ENCODE assay signal across 15 cellular contexts in genomic region chr22:29872145-29872893, GRCh38. TPM values are rescaled to one million over a fixed set of nuclear protein-coding genes. Genes with fewer than 3 reads are reported as not detected.
DNase-seq lines count a peak whose midpoint lies in the region; ATAC-seq, FAIRE-seq and TF ChIP-seq lines count a peak whose summit lies in the region.
"Had no signal": no experiment of that assay in that cellular context is flagged by ENCODE, and none has a peak within 500 bp of the region (broad histone marks: within the 10 kb centered on the region; RNA-seq: fewer than 3 reads in every experiment).

No MANE protein-coding gene starts in this region.

- peak overlapping the region; percentile 57 for H2AFZ ChIP-seq in neuron (ENCODE audit: low read depth, low read length)

- WGBS in suprapubic skin = 100% methylated on average over 3 of the region's 3 CpGs

- TF ChIP-seq POLR2A in GM12891 (IDR thresholded peaks at IDR 0.05; ENCODE audit: low read depth, low read length) (no peak), suprapubic skin (IDR thresholded peaks at IDR 0.05) (no peak)

- peak; percentile 62 to 74 for ATAC-seq in left cardiac atrium
- ATAC-seq: T-helper 17 cell had no signal

- H3K9me3 ChIP-seq in neuron (ENCODE audit: low read length) (no peaks in the 10 kb centered on the region), suprapubic skin (no peaks in the 10 kb centered on the region)
- H3K9me3 ChIP-seq: ascending aorta, esophagus muscularis mucosa, prostate gland had no signal

- H3K36me3 ChIP-seq in neuron (ENCODE audit: insufficient read depth, low read length) (no peaks in the 10 kb centered on the region), suprapubic skin (no peaks in the 10 kb centered on the region)
- H3K36me3 ChIP-seq: ascending aorta, esophagus muscularis mucosa, prostate gland had no signal

- peaks cover 13% of the 10 kb centered on the region for H3K4me1 ChIP-seq in neuron (ENCODE audit: insufficient read depth, low read length)
- H3K4me1 ChIP-seq in suprapubic skin = no peaks in the 10 kb centered on the region
- H3K4me1 ChIP-seq: ascending aorta, prostate gland had no signal

- intact Hi-C loops in left cardiac atrium (cut with DNase I) = no loop called here

- no peak for TF ChIP-seq CTCF in suprapubic skin (IDR thresholded peaks at IDR 0.05)

- DNase-seq in GM12891 (ENCODE audit: insufficient read length, low spot score) (no peak), NCI-H69 (lab: John Stamatoyannopoulos, UW) (peak; percentile 87), left cardiac atrium (no peak), HTR-8/SVneo (ENCODE audit: insufficient read length, low spot score) (no peak), suprapubic skin (ENCODE audit: low spot score in 2 of 2) (no peak)
- no peak for DNase-seq in activated T-cell treated with anti-CD3 and anti-CD28 coated beads, Interleukin-2, amount 50 U/mL, for 1 hour
- no peak for DNase-seq in stimulated activated naive CD4-positive, alpha-beta T cell (lab: John Stamatoyannopoulos, UW)
- DNase-seq: activated CD4-positive, CD25-positive, alpha-beta regulatory T cell treated with anti-CD3 and anti-CD28 coated beads, Interleukin-2, amount 50 U/mL, for 72 hours; activated naive CD4-positive, alpha-beta T cell treated with Interleukin-2 at 50 U/mL for 16 hours; glutamatergic neuron; T-helper 17 cell had no signal

- no peak overlapping the region for H3K27ac ChIP-seq in suprapubic skin
- H3K27ac ChIP-seq: ascending aorta, esophagus muscularis mucosa had no signal

- TF ChIP-seq EP300 in suprapubic skin (IDR thresholded peaks at IDR 0.05) = no peak

- FAIRE-seq in GM12891 (lab: Jason Lieb, UNC) (peak; percentile 74), HTR-8/SVneo (lab: Jason Lieb, UNC) (no peak)

- H3K27me3 ChIP-seq in neuron (ENCODE audit: insufficient read depth, low read length) (no peaks in the 10 kb centered on the region), suprapubic skin (no peaks in the 10 kb centered on the region)
- H3K27me3 ChIP-seq: ascending aorta, esophagus muscularis mucosa had no signal

- H3K4me3 ChIP-seq in neuron (ENCODE audit: low read length) (no peak overlapping the region), suprapubic skin (no peak overlapping the region)
- H3K4me3 ChIP-seq: ascending aorta, esophagus muscularis mucosa, prostate gland had no signal

TF ChIP-seq in GM12891, 5 proteins besides CTCF, POLR2A, EP300 and RAD21:
- TF ChIP-seq TAF1 (IDR thresholded peaks at IDR 0.05; ENCODE audit: low read depth, low read length) (no peak), POLR2AphosphoS5 (IDR thresholded peaks at IDR 0.05; ENCODE audit: low read depth, low read length) (no peak), SPI1 (IDR thresholded peaks at IDR 0.05; ENCODE audit: low read depth, low read length) (no peak), POU2F2 (IDR thresholded peaks at IDR 0.05; ENCODE audit: low read depth, low read length) (no peak), PAX5 (IDR thresholded peaks at IDR 0.05; ENCODE audit: insufficient read depth, low read length, severe bottlenecking) (no peak)

RNA-seq across cellular contexts. Expression of gene MTMR3, which starts 10.7 kb away (rescaled TPM):
- polyA plus RNA-seq in GM12891 (2012; ENCODE audit: low read depth, missing spikeins) = 7.7 TPM
- 10 to 100 TPM; 29.8 to 34.8 TPM for total RNA-seq in left cardiac atrium
- 100 to 1,000 TPM in 1 of 4 donors, 10 to 100 TPM in 3; 57.8 to 136 (median 66.0) TPM for total RNA-seq in suprapubic skin

RNA-seq across cellular contexts. Expression of gene ASCC2, which starts 34.2 kb away (rescaled TPM):
- polyA plus RNA-seq in GM12891 (2012; ENCODE audit: low read depth, missing spikeins) = 40.4 TPM
- total RNA-seq in left cardiac atrium (10 to 100 TPM; 34.6 to 52.6 TPM), suprapubic skin (10 to 100 TPM; 35.6 to 57.3 (median 43.2) TPM)
